35 cellular contexts compared by ENCODE assay signal in the genomic region with DNA sequence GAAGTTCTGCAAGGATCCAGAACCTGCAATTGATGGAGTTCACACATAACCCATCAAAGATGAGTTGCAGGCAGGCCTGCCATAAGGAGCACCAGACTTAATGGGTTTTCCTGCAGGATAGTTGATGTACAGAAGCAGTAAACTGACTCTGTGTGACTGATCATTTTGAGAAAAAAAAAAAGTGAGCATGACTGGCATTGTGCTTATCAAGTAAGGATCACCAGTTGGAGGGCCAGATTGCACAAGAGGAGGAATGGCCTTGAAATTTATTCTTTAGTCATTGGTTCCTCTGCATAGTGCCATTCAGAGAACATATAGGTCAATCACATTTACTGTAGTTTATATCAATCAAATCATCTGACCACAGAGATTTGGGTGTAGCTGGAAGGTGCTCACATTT. TPM values are rescaled to one million over a fixed set of nuclear protein-coding genes. Genes with fewer than 3 reads are reported as not detected.
"Had no signal": no experiment of that assay in that cellular context is flagged by ENCODE, and none has a peak within 500 bp of the region (broad histone marks: within the 10 kb centered on the region; RNA-seq: fewer than 3 reads in every experiment).

No MANE protein-coding gene starts in this region.

- H3K27me3 ChIP-seq: adrenal gland, MG63 had no signal

- FAIRE-seq: bronchial epithelial cell, RCC 7860 had no signal

- H3K4me3 ChIP-seq: adrenal gland, MG63 had no signal

- H3K36me3 ChIP-seq: adrenal gland, MG63 had no signal

- H3K9me3 ChIP-seq: adrenal gland, MG63 had no signal

- DNase-seq: activated CD4-positive, alpha-beta memory T cell treated with anti-CD3 and anti-CD28 coated beads for 36 hours; activated CD4-positive, alpha-beta T cell treated with anti-CD3 and anti-CD28 coated beads for 36 hours; activated CD4-positive, alpha-beta T cell treated with anti-CD3 and anti-CD28 coated beads, Interleukin-2, amount 50 U/mL, for 1 hour; activated CD8-positive, alpha-beta memory T cell treated with anti-CD3 and anti-CD28 coated beads, Interleukin-2, amount 50 U/mL, for 4 hours; activated gamma-delta T cell treated with Interleukin-2 at 50 U/mL for 16 hours; activated naive CD4-positive, alpha-beta T cell treated with anti-CD3 and anti-CD28 coated beads for 36 hours; activated T-cell treated with anti-CD3 and anti-CD28 coated beads for 4 hours; activated T-cell treated with anti-CD3 and anti-CD28 coated beads, Interleukin-2, amount 50 U/mL, for 4 hours; anterior cingulate cortex; caudate nucleus; cerebellar nuclear complex; Karpas-422; KBM-7; MG63; NCI-H1105; NCI-H1417 treated with DMSO at 0.1 percent for 48 hours; NCI-H187 treated with DMSO at 0.1 percent for 48 hours; NCI-H2081; NCI-H2171 treated with DMSO at 0.1 percent for 48 hours; NCI-H2227 treated with DMSO at 0.1 percent for 48 hours; NCI-H446; NCI-H524; PC-3; SW 1271; T-helper 1 cell; T-helper 2 cell; T-helper 9 cell had no signal

- H3K27ac ChIP-seq: adrenal gland, RWPE1 had no signal

- ATAC-seq: activated CD4-positive, alpha-beta T cell treated with anti-CD3 and anti-CD28 coated beads for 36 hours; activated CD4-positive, CD25-positive, alpha-beta regulatory T cell treated with anti-CD3 and anti-CD28 coated beads, Interleukin-2, amount 50 U/mL, for 24 hours; activated naive CD4-positive, alpha-beta T cell treated with anti-CD3 and anti-CD28 coated beads, Interleukin-2, amount 50 U/mL, for 72 hours; activated T-cell treated with anti-CD3 and anti-CD28 coated beads, Interleukin-2, amount 50 U/mL, for 4 hours; PC-3; Right ventricle myocardium inferior had no signal

RNA-seq across cellular contexts. Expression of gene CYP3A43, which starts 3.8 kb away (rescaled TPM):
- total RNA-seq: activated CD4-positive, alpha-beta memory T cell treated with anti-CD3 and anti-CD28 coated beads for 36 hours; activated naive CD4-positive, alpha-beta T cell treated with anti-CD3 and anti-CD28 coated beads for 36 hours; activated naive CD4-positive, alpha-beta T cell treated with anti-CD3 and anti-CD28 coated beads, Interleukin-2, amount 50 U/mL, for 72 hours; activated T-cell treated with anti-CD3 and anti-CD28 coated beads, Interleukin-2, amount 50 U/mL, for 4 hours; activated T-helper 1 cell treated with anti-CD3 and anti-CD28 coated beads, Interleukin-12 subunit alpha, Interleukin-12 subunit beta, Interleukin-2, Interleukin-4 antibody, amounts not matched to agents 30 ng/mL and 10 ng/mL and 1 ng/mL, durations not matched to agents 14 hours and 24 hours and 36 hours; adrenal gland; bronchial epithelial cell; PC-3; Right ventricle myocardium inferior had no signal
- polyA plus RNA-seq: adrenal gland had no signal

RNA-seq across cellular contexts. Expression of gene OR2AE1, which starts 45.2 kb away (rescaled TPM):
- total RNA-seq: activated CD4-positive, alpha-beta memory T cell treated with anti-CD3 and anti-CD28 coated beads for 36 hours; activated CD4-positive, alpha-beta T cell treated with anti-CD3 and anti-CD28 coated beads for 36 hours; activated naive CD4-positive, alpha-beta T cell treated with anti-CD3 and anti-CD28 coated beads for 36 hours; bronchial epithelial cell; Right ventricle myocardium inferior had no signal
- polyA plus RNA-seq: adrenal gland had no signal

RNA-seq across cellular contexts. Expression of gene CYP3A4, which starts 47.6 kb away (rescaled TPM):
- total RNA-seq: activated CD4-positive, alpha-beta memory T cell treated with anti-CD3 and anti-CD28 coated beads for 36 hours; activated CD4-positive, alpha-beta T cell treated with anti-CD3 and anti-CD28 coated beads for 36 hours; activated naive CD4-positive, alpha-beta T cell treated with anti-CD3 and anti-CD28 coated beads for 36 hours; activated T-helper 1 cell treated with anti-CD3 and anti-CD28 coated beads, Interleukin-12 subunit alpha, Interleukin-12 subunit beta, Interleukin-2, Interleukin-4 antibody, amounts not matched to agents 30 ng/mL and 10 ng/mL and 1 ng/mL, durations not matched to agents 14 hours and 24 hours and 36 hours; bronchial epithelial cell; PC-3; Right ventricle myocardium inferior had no signal
